ENCODE assay signal across 18 cellular contexts in the genomic region with DNA sequence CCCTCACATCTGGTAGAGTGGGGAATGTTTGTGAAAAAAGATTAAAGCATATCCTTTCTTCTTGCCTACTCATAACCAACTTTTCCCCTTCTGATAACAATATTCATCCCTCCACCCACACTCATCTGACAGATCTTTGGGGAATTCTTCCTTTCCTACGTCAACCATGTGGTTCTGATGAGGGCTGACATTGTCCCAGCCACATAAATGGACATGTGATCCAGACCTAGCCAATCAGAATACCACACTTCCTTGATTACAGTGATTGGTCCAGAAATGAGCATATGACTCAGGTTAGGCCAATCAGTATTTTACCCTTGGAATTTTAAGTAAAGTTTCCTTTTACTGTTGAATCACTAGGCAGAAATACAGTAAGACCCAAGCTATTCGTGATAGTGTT. TPM values are rescaled to one million over a fixed set of nuclear protein-coding genes. Genes with fewer than 3 reads are reported as not detected.
"Had no signal": no experiment of that assay in that cellular context is flagged by ENCODE, and none has a peak within 500 bp of the region (broad histone marks: within the 10 kb centered on the region; RNA-seq: fewer than 3 reads in every experiment).

No MANE protein-coding gene starts in this region.

- FAIRE-seq: endothelial cell of umbilical vein had no signal

- H3K9me3 ChIP-seq: adrenal gland, colonic mucosa, gastrocnemius medialis, mucosa of descending colon had no signal

- H3K27me3 ChIP-seq: adrenal gland, colonic mucosa, gastrocnemius medialis had no signal

- H3K27ac ChIP-seq: adrenal gland, colonic mucosa, gastrocnemius medialis, heart right ventricle had no signal

- H3K27ac Mint-ChIP-seq: naive thymus-derived CD8-positive, alpha-beta T cell; stimulated activated naive B cell treated with anti-CD40 and anti-IgM and Interleukin-4, amounts not matched to agents 10 μg/mL and 1 μg/mL and 100 μg/mL, for 72 hours had no signal

- H3K4me1 ChIP-seq: adrenal gland, colonic mucosa, gastrocnemius medialis, heart right ventricle had no signal

- H3K4me1 Mint-ChIP-seq: stimulated activated naive B cell treated with anti-CD40 and anti-IgM and Interleukin-4, amounts not matched to agents 10 μg/mL and 1 μg/mL and 100 μg/mL, for 72 hours had no signal

- DNase-seq: activated CD4-positive, CD25-positive, alpha-beta regulatory T cell; activated naive CD4-positive, alpha-beta T cell treated with anti-CD3 and anti-CD28 coated beads, Interleukin-2, amount 50 U/mL, for 16 hours; adrenal gland; colonic mucosa; effector CD4-positive, alpha-beta T cell; gastrocnemius medialis; heart right ventricle; islet precursor cell; mammary epithelial cell; mucosa of descending colon; naive thymus-derived CD8-positive, alpha-beta T cell; nucleus accumbens; right cardiac atrium; stimulated activated naive B cell treated with anti-CD40 and anti-IgM and Interleukin-4, amounts not matched to agents 10 μg/mL and 1 μg/mL and 100 μg/mL, for 72 hours; substantia nigra; trophoblast cell had no signal

- H3K4me3 ChIP-seq: adrenal gland, colonic mucosa, gastrocnemius medialis, heart right ventricle, mucosa of descending colon had no signal

- H3K36me3 ChIP-seq: adrenal gland, colonic mucosa, gastrocnemius medialis, heart right ventricle had no signal

- ATAC-seq: gastrocnemius medialis; heart right ventricle; left lobe of liver; mucosa of descending colon; naive thymus-derived CD8-positive, alpha-beta T cell; right cardiac atrium; stimulated activated naive B cell treated with anti-CD40 and anti-IgM and Interleukin-4, amounts not matched to agents 10 μg/mL and 1 μg/mL and 100 μg/mL, for 72 hours had no signal

- H3K4me3 Mint-ChIP-seq: naive thymus-derived CD8-positive, alpha-beta T cell; stimulated activated naive B cell treated with anti-CD40 and anti-IgM and Interleukin-4, amounts not matched to agents 10 μg/mL and 1 μg/mL and 100 μg/mL, for 72 hours had no signal

RNA-seq across cellular contexts. Expression of a gene that starts 58.9 kb away (rescaled TPM):
- total RNA-seq: mammary epithelial cell had no signal
- polyA plus RNA-seq: mammary epithelial cell had no signal
